Comparison of ENCODE assay signal across 1 cellular context in genomic region chr3:15453991-15454625, GRCh38.
TF ChIP-seq lines count a peak whose summit lies in the region.

No MANE protein-coding gene starts in this region.

TF ChIP-seq in GM12878, 131 proteins besides CTCF, POLR2A, EP300 and RAD21 (continued from another document):
- TF ChIP-seq MEF2B (IDR thresholded peaks at IDR 0.05; ENCODE audit: partially characterized antibody, poor library complexity, severe bottlenecking): peak; percentile 30
